In the genomic region with DNA sequence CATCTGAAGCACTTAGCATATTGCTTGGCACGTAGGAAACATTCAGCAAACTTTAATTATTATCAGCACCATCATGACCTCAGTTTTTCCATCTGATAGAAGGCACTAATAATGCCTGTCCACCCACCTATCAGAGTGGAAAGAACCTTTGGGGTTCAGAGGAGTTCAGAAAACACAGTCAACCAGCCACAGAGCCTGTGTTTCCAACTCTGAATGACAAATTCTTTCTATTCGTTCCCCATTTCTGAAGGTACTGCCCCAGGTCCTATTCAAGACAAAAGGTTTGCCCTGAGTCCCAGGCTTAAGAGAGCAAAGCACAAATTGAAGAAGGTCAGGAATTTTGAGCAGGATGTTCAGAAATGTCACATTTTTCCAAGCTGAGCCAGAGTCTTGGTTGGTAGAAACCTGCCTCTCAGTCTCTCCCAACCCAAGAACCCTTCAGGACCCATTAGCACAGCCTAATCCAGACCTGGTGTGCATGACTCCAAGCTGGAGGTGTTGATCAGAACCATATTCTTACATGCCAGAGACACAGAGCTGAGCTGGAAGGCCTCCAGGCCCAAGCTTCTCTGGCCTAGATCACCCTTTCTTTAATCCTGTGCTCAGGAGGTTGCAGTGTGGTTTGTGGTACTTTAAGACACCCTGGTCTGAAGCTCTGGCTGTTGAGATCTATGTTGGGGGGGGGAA, we compare ENCODE assay signal across 30 cellular contexts.
"Had no signal": no experiment of that assay in that cellular context is flagged by ENCODE, and none has a peak within 500 bp of the region (broad histone marks: within the 10 kb centered on the region; RNA-seq: fewer than 3 reads in every experiment).

No MANE protein-coding gene starts in this region.

- H3K4me1 ChIP-seq: left ventricle myocardium inferior, neural progenitor cell, pancreas, prostate gland, testis, thyroid gland, transverse colon, upper lobe of left lung, vagina had no signal

- H2AFZ ChIP-seq: neural progenitor cell had no signal

- H3K36me3 ChIP-seq: left ventricle myocardium inferior, neural progenitor cell, pancreas, prostate gland, thyroid gland, transverse colon, upper lobe of left lung, vagina had no signal

- DNase-seq: hypothalamus; immature natural killer cell; kidney; left colon; left ventricle myocardium inferior; mesendoderm; naive B cell; natural killer cell; nephron progenitor cell; pancreas; posterior cingulate gyrus; retina; right cardiac atrium; stimulated activated CD4-positive, alpha-beta T cell treated with anti-CD3 and anti-CD28 coated beads, Interleukin-12 subunit alpha, Interleukin-12 subunit beta, amount 100 ng/mL, for 4 hours; stimulated activated CD4-positive, alpha-beta T cell treated with anti-CD3 and anti-CD28 coated beads, Interleukin-15, amount 100 ng/mL, for 24 hours; stimulated activated CD4-positive, alpha-beta T cell treated with anti-CD3 and anti-CD28 coated beads, Interleukin-2, amount 100 ng/mL, for 24 hours; stimulated activated CD4-positive, alpha-beta T cell treated with anti-CD3 and anti-CD28 coated beads, Interleukin-4, amount 100 ng/mL, for 1 hour; stimulated activated naive CD4-positive, alpha-beta T cell treated with Interleukin-2 at 50 U/mL for 16 hours; stimulated activated naive CD8-positive, alpha-beta T cell treated with anti-CD3 and anti-CD28 coated beads, Interleukin-15, amount 100 ng/mL, for 72 hours; substantia nigra; testis; thyroid gland; transverse colon; upper lobe of left lung had no signal

- H3K9me3 ChIP-seq: pancreas, prostate gland, testis, thyroid gland, transverse colon, vagina had no signal

- H3K4me3 ChIP-seq: left ventricle myocardium inferior, lung, neural progenitor cell, pancreas, prostate gland, skin epidermis, testis, thyroid gland, transverse colon, upper lobe of left lung, vagina had no signal

- H3K27ac ChIP-seq: left ventricle myocardium inferior, neural progenitor cell, pancreas, prostate gland, testis, thyroid gland, transverse colon, upper lobe of left lung, vagina had no signal

- H3K9ac ChIP-seq: neural progenitor cell had no signal

- H3K4me2 ChIP-seq: neural progenitor cell had no signal

- H3K27me3 ChIP-seq: neural progenitor cell, testis, thyroid gland, transverse colon, upper lobe of left lung, vagina had no signal

- FAIRE-seq: islet of Langerhans, kidney, pancreas had no signal
